In genomic region chr13:66265446-66265845, GRCh38 we compare ENCODE assay signal across 1 cellular context.
TF ChIP-seq lines count a peak whose summit lies in the region.

No MANE protein-coding gene starts in this region.

TF ChIP-seq in WTC11, 78 proteins besides CTCF, POLR2A, EP300 and RAD21 (continued from another document):
- no peak for TF ChIP-seq ATF1 (CRISPR knock-in tag; IDR thresholded peaks at IDR 0.05)
